ENCODE assay signal across 16 cellular contexts in the genomic region with DNA sequence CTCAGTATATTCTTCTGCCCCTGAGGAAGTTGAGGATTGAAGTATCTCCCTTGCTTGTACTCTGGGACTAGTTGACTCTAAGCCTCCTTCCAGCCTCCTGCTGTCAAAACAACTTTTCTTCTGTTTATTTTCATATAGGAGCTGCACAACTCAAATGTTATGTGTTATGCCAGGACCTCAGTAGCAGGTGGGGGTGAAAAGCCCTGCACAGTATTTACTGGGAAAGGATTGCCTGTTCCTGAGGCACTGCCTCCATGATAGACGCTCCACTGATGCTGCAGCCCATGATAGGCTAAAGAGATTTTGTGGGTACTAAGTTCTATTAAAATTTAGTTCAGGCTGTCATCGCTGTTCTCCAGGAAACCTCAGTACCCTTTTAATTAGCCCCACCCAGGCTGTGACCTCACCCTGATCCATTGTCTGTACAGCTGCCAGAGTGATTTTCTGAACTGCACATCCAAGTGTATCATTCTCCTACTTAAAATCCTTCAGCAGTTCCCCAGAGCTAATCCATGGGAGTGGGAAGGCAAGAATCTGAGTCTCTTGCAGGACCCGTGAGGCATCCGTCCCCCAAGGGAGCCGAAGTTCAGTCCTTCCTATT. TPM values are rescaled to one million over a fixed set of nuclear protein-coding genes. Genes with fewer than 3 reads are reported as not detected.
DNase-seq lines count a peak whose midpoint lies in the region; ATAC-seq and TF ChIP-seq lines count a peak whose summit lies in the region.
"Had no signal": no experiment of that assay in that cellular context is flagged by ENCODE, and none has a peak within 500 bp of the region (broad histone marks: within the 10 kb centered on the region; RNA-seq: fewer than 3 reads in every experiment).

No MANE protein-coding gene starts in this region.

- ATAC-seq in CD8-positive, alpha-beta T cell, result no peak

- no peaks in the 10 kb centered on the region for H4K20me1 ChIP-seq in GM23248 (ENCODE audit: insufficient read depth)
- H4K20me1 ChIP-seq: BLaER1 had no signal

- POLR2A ChIA-PET in CD8-positive, alpha-beta T cell (lab: Charles Lee), result no interaction called here

- CTCF ChIA-PET in CD8-positive, alpha-beta T cell (lab: Charles Lee), result interaction anchor here (0.6 to 2.0 kb wide), 5 partner anchors 10 to 307 kb away, joined by 3 to 6 read pairs (median 3); no protein-coding TSS in a partner anchor

- no peak overlapping the region for H3K27ac ChIP-seq in GM23248
- H3K27ac ChIP-seq in CD8-positive, alpha-beta T cell (ENCODE audit: low read depth, low read length), result no peak overlapping the region
- H3K27ac ChIP-seq: BLaER1, sigmoid colon, thoracic aorta had no signal

- DNase-seq in AG10803 (ENCODE audit: low read depth), result peak; percentile 23
- peak; percentile 60 for DNase-seq in GM23248
- peak; percentile 94 for DNase-seq in NCI-H82 treated with DMSO at 0.1 percent for 48 hours (lab: John Stamatoyannopoulos, UW; ENCODE audit: unreplicated experiment)
- peak; percentile 24 for DNase-seq in glutamatergic neuron
- no peak for DNase-seq in central memory CD4-positive, alpha-beta T cell
- DNase-seq in CD8-positive, alpha-beta T cell, result no peak
- no peak for DNase-seq in NCI-H1092 treated with DMSO at 0.1 percent for 48 hours (lab: John Stamatoyannopoulos, UW)
- no peak for DNase-seq in UCSD-AML1 (lab: John Stamatoyannopoulos, UW; ENCODE audit: unreplicated experiment)
- DNase-seq: activated CD8-positive, alpha-beta memory T cell treated with anti-CD3 and anti-CD28 coated beads for 24 hours; activated effector memory CD4-positive, alpha-beta T cell treated with Interleukin-2 at 50 U/mL for 16 hours; amniotic stem cell; DMS79 treated with DMSO at 0.1 percent for 48 hours; sigmoid colon; stimulated activated CD4-positive, alpha-beta T cell treated with anti-CD3 and anti-CD28 coated beads, Interleukin-4, amount 100 ng/mL, for 24 hours had no signal

- H3K79me2 ChIP-seq in GM23248 (ENCODE audit: insufficient read depth), result no peaks in the 10 kb centered on the region; the same call in 1 of the 2 replicates

- TF ChIP-seq CTCF in AG10803 (conservative IDR thresholded peaks at IDR 0.05; ENCODE audit: low read length), result no peak
- TF ChIP-seq CTCF in glutamatergic neuron (IDR thresholded peaks at IDR 0.05; ENCODE audit: partially characterized antibody, unreplicated experiment), result no peak
- no peak for TF ChIP-seq CTCF in CD8-positive, alpha-beta T cell (IDR thresholded peaks at IDR 0.05)

- no peak overlapping the region for H3K4me3 ChIP-seq in AG10803 (ENCODE audit: low read length)
- peak overlapping the region; percentile 9; the same call in 1 of the 2 replicates for H3K4me3 ChIP-seq in GM23248
- H3K4me3 ChIP-seq in CD8-positive, alpha-beta T cell (ENCODE audit: low read depth, low read length), result no peak overlapping the region
- H3K4me3 ChIP-seq: BLaER1, sigmoid colon, thoracic aorta had no signal

- no peaks in the 10 kb centered on the region for H3K36me3 Mint-ChIP-seq in glutamatergic neuron (ENCODE audit: unreplicated experiment)
- no peaks in the 10 kb centered on the region for H3K36me3 Mint-ChIP-seq in CD8-positive, alpha-beta T cell

- H3K9me3 ChIP-seq in GM23248 (ENCODE audit: low read depth), result no peaks in the 10 kb centered on the region
- H3K9me3 ChIP-seq in CD8-positive, alpha-beta T cell (ENCODE audit: low read length), result no peaks in the 10 kb centered on the region
- H3K9me3 ChIP-seq: BLaER1, sigmoid colon, thoracic aorta had no signal

- 0 out of 2 replicates have a peak overlapping the region, but pooled peaks have one; percentile 16 for H3K9ac ChIP-seq in GM23248
- H3K9ac ChIP-seq: BLaER1 had no signal

- 0 to 5% methylated on average over 5 of the region's 5 CpGs for WGBS in GM23248 (ENCODE audit: low coverage in 1 of 2, low lambda C conversion rate in 2 of 2, missing lambda C conversion rate in 2 of 2), 2 experiments

- no peaks in the 10 kb centered on the region for H3K9me2 ChIP-seq in GM23248 (ENCODE audit: insufficient read depth)

- H3K27me3 ChIP-seq in GM23248 (replicated peaks; ENCODE audit: insufficient read depth), result no peaks in the 10 kb centered on the region
- no peaks in the 10 kb centered on the region for H3K27me3 ChIP-seq in CD8-positive, alpha-beta T cell (ENCODE audit: insufficient read depth, low read length)
- H3K27me3 ChIP-seq: BLaER1, sigmoid colon had no signal

- in situ Hi-C loops in GM23248 (cut with MboI), result no loop called here

- H3K4me1 ChIP-seq in GM23248 (ENCODE audit: insufficient read depth), result peaks cover 19% of the 10 kb centered on the region
- no peaks in the 10 kb centered on the region for H3K4me1 ChIP-seq in CD8-positive, alpha-beta T cell (ENCODE audit: insufficient read depth, low read length)
- H3K4me1 ChIP-seq: BLaER1, sigmoid colon had no signal

- H3F3A ChIP-seq in GM23248 (ENCODE audit: insufficient read depth), result no peaks in the 10 kb centered on the region

- 0 out of 2 replicates have a peak overlapping the region, but pooled peaks have one; percentile 11 for H2AFZ ChIP-seq in GM23248

- peaks cover 2% of the 10 kb centered on the region for H3K9me3 Mint-ChIP-seq in glutamatergic neuron (ENCODE audit: unreplicated experiment)
- no peaks in the 10 kb centered on the region for H3K9me3 Mint-ChIP-seq in CD8-positive, alpha-beta T cell

- H3K4me3 Mint-ChIP-seq in glutamatergic neuron (ENCODE audit: unreplicated experiment), result no peak overlapping the region
- H3K4me3 Mint-ChIP-seq in CD8-positive, alpha-beta T cell, result no peak overlapping the region

- intact Hi-C loops in CD8-positive, alpha-beta T cell (cut with DNase I, micrococcal nuclease), result loop anchor here in 1 of 2 experiments (1.0 kb wide), 1 partner anchor 29 kb away; no protein-coding TSS in a partner anchor

- H3K27ac Mint-ChIP-seq in glutamatergic neuron (ENCODE audit: unreplicated experiment), result no peak overlapping the region
- no peak overlapping the region for H3K27ac Mint-ChIP-seq in CD8-positive, alpha-beta T cell

- no peaks in the 10 kb centered on the region for H3K36me3 ChIP-seq in GM23248 (ENCODE audit: low read depth)
- no peaks in the 10 kb centered on the region for H3K36me3 ChIP-seq in CD8-positive, alpha-beta T cell (ENCODE audit: insufficient read depth, low read length)
- H3K36me3 ChIP-seq: BLaER1, sigmoid colon, thoracic aorta had no signal

- no peaks in the 10 kb centered on the region for H3K27me3 Mint-ChIP-seq in glutamatergic neuron (ENCODE audit: unreplicated experiment)
- H3K27me3 Mint-ChIP-seq in CD8-positive, alpha-beta T cell (ENCODE audit: low read depth), result no peaks in the 10 kb centered on the region

- peak overlapping the region; percentile 61 for H3K4me2 ChIP-seq in GM23248 (ENCODE audit: unreplicated experiment)
- H3K4me2 ChIP-seq: BLaER1 had no signal

- H3K4me1 Mint-ChIP-seq in glutamatergic neuron (ENCODE audit: low read depth, unreplicated experiment), result peaks cover 19% of the 10 kb centered on the region
- peaks cover 44% of the 10 kb centered on the region for H3K4me1 Mint-ChIP-seq in CD8-positive, alpha-beta T cell (ENCODE audit: low read depth)

RNA-seq across cellular contexts. Expression of a gene that starts 52.0 kb away (rescaled TPM):
- total RNA-seq in GM23248 (2014; rRNA removed; shearing (Covaris generic)), result 6.3 and 10.9 TPM in 2 replicates
- 11.0 and 11.9 TPM in 2 replicates for polyA plus RNA-seq in GM23248 (2016; fragmentation: Nextera tagmentation; extraction: Ambion mirVana)
- total RNA-seq in glutamatergic neuron (ENCODE audit: unreplicated experiment), result 4.8 TPM
- 1 to 10 TPM; 5.0 to 6.1 TPM for total RNA-seq in CD8-positive, alpha-beta T cell

Comparison
In these comparisons a context has a peak if more than half of its experiments do, and no peak if none do; other contexts are left out.
1. DNase-seq: peak in AG10803 (single experiment), GM23248 (single experiment), NCI-H82 treated with DMSO at 0.1 percent for 48 hours (single experiment) and glutamatergic neuron (single experiment); none in central memory CD4-positive, alpha-beta T cell (single experiment), CD8-positive, alpha-beta T cell (0 of 7), NCI-H1092 treated with DMSO at 0.1 percent for 48 hours (single experiment) and UCSD-AML1 (single experiment).